Comparison of ENCODE assay signal across 1 cellular context in the genomic region with DNA sequence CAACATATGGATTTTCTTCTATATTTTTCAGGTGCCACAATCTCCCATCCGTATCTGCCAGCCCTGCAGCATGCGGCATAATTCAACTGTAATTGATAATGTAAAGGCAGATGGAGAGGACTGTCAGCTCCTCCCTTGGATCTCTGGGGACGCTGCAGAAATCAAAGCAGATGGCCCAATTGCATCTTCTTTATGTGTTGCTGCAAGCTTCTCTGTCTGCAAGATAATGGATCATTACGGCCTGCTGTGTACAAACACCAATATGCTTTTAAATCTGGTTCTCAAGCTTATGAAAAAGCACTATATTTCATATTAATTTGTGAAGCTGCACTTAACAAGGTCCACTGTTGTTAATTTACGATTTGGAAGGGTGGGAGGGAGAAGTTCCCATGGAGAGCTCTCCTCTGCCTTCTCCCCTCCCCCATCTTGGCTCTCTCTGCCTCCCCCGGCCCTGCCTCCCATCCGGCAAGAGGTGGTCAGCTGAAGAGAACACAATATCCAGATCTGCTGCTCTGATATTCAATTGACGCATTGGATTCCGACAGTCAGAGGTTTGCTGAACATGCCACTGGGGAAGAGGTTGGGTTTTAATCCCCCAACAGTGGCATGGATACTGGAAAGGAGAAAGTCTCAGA.
TF ChIP-seq lines count a peak whose summit lies in the region.

No MANE protein-coding gene starts in this region.

TF ChIP-seq in WTC11, 78 proteins besides CTCF, POLR2A, EP300 and RAD21 (continued from another document):
- TF ChIP-seq, protein P1, sequence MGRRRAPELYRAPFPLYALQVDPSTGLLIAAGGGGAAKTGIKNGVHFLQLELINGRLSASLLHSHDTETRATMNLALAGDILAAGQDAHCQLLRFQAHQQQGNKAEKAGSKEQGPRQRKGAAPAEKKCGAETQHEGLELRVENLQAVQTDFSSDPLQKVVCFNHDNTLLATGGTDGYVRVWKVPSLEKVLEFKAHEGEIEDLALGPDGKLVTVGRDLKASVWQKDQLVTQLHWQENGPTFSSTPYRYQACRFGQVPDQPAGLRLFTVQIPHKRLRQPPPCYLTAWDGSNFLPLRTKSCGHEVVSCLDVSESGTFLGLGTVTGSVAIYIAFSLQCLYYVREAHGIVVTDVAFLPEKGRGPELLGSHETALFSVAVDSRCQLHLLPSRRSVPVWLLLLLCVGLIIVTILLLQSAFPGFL (CRISPR knock-in tag; IDR thresholded peaks at IDR 0.05; ENCODE audit: borderline replicate concordance) = no peak
